Comparison of ENCODE assay signal across 12 cellular contexts in the genomic region with DNA sequence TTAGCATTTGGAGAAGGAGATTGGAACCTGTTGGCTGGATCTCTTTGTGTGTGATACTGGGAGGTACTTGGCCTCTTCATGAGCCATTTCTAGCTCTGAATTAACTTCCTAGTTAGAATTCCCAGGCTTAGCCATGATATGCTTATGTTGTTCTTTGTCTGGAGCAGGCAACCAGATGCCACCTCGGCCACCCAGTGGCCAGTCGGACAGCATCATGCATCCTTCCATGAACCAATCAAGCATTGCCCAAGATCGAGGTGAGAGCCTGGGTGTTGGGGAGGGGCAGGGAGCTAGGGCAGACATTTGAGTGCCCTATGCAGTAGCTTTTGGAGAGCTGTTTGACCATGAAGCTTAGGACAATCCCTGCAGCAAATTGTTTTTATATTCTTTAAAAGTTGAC. TPM values are rescaled to one million over a fixed set of nuclear protein-coding genes. Genes with fewer than 3 reads are reported as not detected.
DNase-seq lines count a peak whose midpoint lies in the region; ATAC-seq and TF ChIP-seq lines count a peak whose summit lies in the region.
"Had no signal": no experiment of that assay in that cellular context is flagged by ENCODE, and none has a peak within 500 bp of the region (broad histone marks: within the 10 kb centered on the region; RNA-seq: fewer than 3 reads in every experiment).

No MANE protein-coding gene starts in this region.

- peaks cover 4% of the 10 kb centered on the region for H3K4me1 Mint-ChIP-seq in dendritic cell treated with granulocyte-macrophage colony-stimulating factor and Interleukin-4, amounts not matched to agents 40 ng/mL and 50 ng/mL, for 4 days (ENCODE audit: low read depth)
- peaks cover 36 to 37% of the 10 kb centered on the region in 2 donors for H3K4me1 Mint-ChIP-seq in natural killer cell

- in situ Hi-C loops in G401 (cut with HindIII; ENCODE audit: low sequenced_read_pairs) = no loop called here

- no peak overlapping the region for H3K4me3 Mint-ChIP-seq in dendritic cell treated with granulocyte-macrophage colony-stimulating factor and Interleukin-4, amounts not matched to agents 40 ng/mL and 50 ng/mL, for 4 days
- H3K4me3 Mint-ChIP-seq in natural killer cell = no peak overlapping the region
- H3K4me3 Mint-ChIP-seq: T-helper 1 cell treated with Interleukin-12 subunit alpha and Interleukin-12 subunit beta and Interleukin-4 antibody, amounts not matched to agents 30 μg/mL and 1 μg/mL, for 36 hours had no signal

- no peak for ATAC-seq in natural killer cell
- ATAC-seq: left lung had no signal

- intact Hi-C loops in dendritic cell treated with granulocyte-macrophage colony-stimulating factor and Interleukin-4, amounts not matched to agents 40 ng/mL and 50 ng/mL, for 4 days (cut with micrococcal nuclease) = no loop called here
- intact Hi-C loops in natural killer cell (cut with micrococcal nuclease) = no loop called here

- H3K36me3 Mint-ChIP-seq in dendritic cell treated with granulocyte-macrophage colony-stimulating factor and Interleukin-4, amounts not matched to agents 40 ng/mL and 50 ng/mL, for 4 days (ENCODE audit: low read depth) = peaks cover 100% of the 10 kb centered on the region
- peaks cover 6% of the 10 kb centered on the region for H3K36me3 Mint-ChIP-seq in natural killer cell

- H3K27me3 Mint-ChIP-seq in dendritic cell treated with granulocyte-macrophage colony-stimulating factor and Interleukin-4, amounts not matched to agents 40 ng/mL and 50 ng/mL, for 4 days = no peaks in the 10 kb centered on the region
- H3K27me3 Mint-ChIP-seq in natural killer cell (ENCODE audit: low read depth in 2 of 2) = no peaks in the 10 kb centered on the region

- no peak for TF ChIP-seq CTCF in natural killer cell (IDR thresholded peaks at IDR 0.05)
- TF ChIP-seq CTCF in GM10266 (IDR thresholded peaks at IDR 0.05; ENCODE audit: control insufficient read depth, insufficient read depth, low read depth, missing control alignments) = no peak

- DNase-seq in G401 (ENCODE audit: low spot score) (peak; percentile 59), LHCN-M2 (ENCODE audit: low read depth) (peak; percentile 25), natural killer cell (no peak), islet precursor cell (no peak), GM10266 (ENCODE audit: extremely low spot score) (no peak)
- DNase-seq in NK-92 treated with Interleukin-12 subunit alpha and Interleukin-12 subunit beta, amount 100 ng/mL, for 24 hours (lab: John Stamatoyannopoulos, UW) = no peak
- DNase-seq in effector CD4-positive, alpha-beta T cell = no peak
- DNase-seq: left lung, MG63, NCI-H748 treated with DMSO at 0.1 percent for 48 hours had no signal

- no peaks in the 10 kb centered on the region for H3K9me3 Mint-ChIP-seq in dendritic cell treated with granulocyte-macrophage colony-stimulating factor and Interleukin-4, amounts not matched to agents 40 ng/mL and 50 ng/mL, for 4 days
- no peaks in the 10 kb centered on the region for H3K9me3 Mint-ChIP-seq in natural killer cell
- H3K9me3 Mint-ChIP-seq: T-helper 1 cell treated with Interleukin-12 subunit alpha and Interleukin-12 subunit beta and Interleukin-4 antibody, amounts not matched to agents 30 μg/mL and 1 μg/mL, for 36 hours had no signal

- peak overlapping the region; percentile 41 for H3K27ac Mint-ChIP-seq in dendritic cell treated with granulocyte-macrophage colony-stimulating factor and Interleukin-4, amounts not matched to agents 40 ng/mL and 50 ng/mL, for 4 days
- H3K27ac Mint-ChIP-seq in natural killer cell = peak overlapping the region; percentile 48 to 70
- H3K27ac Mint-ChIP-seq: T-helper 1 cell treated with Interleukin-12 subunit alpha and Interleukin-12 subunit beta and Interleukin-4 antibody, amounts not matched to agents 30 μg/mL and 1 μg/mL, for 36 hours had no signal

RNA-seq across cellular contexts. Expression of gene PIGV, which starts 26.5 kb away (rescaled TPM):
- 4.0 and 9.1 TPM in 2 replicates for total RNA-seq in G401 (2014; rRNA removed; shearing (Covaris generic))
- total RNA-seq in LHCN-M2 (2014; rRNA removed) (17.7 and 20.8 TPM in 2 replicates), natural killer cell (10 to 100 TPM; 23.1 to 35.2 (median 30.3) TPM)
- polyA plus RNA-seq in LHCN-M2 (2012) = 13.3 TPM

Comparison
In these comparisons a context has a peak if more than half of its experiments do, and no peak if none do; other contexts are left out.
1. DNase-seq: peak in G401 (single experiment) and LHCN-M2 (single experiment); none in natural killer cell (single experiment), islet precursor cell (single experiment), GM10266 (single experiment), NK-92 treated with Interleukin-12 subunit alpha and Interleukin-12 subunit beta, amount 100 ng/mL, for 24 hours (single experiment) and effector CD4-positive, alpha-beta T cell (single experiment).